Comparison of ENCODE assay signal across 8 cellular contexts in the genomic region with DNA sequence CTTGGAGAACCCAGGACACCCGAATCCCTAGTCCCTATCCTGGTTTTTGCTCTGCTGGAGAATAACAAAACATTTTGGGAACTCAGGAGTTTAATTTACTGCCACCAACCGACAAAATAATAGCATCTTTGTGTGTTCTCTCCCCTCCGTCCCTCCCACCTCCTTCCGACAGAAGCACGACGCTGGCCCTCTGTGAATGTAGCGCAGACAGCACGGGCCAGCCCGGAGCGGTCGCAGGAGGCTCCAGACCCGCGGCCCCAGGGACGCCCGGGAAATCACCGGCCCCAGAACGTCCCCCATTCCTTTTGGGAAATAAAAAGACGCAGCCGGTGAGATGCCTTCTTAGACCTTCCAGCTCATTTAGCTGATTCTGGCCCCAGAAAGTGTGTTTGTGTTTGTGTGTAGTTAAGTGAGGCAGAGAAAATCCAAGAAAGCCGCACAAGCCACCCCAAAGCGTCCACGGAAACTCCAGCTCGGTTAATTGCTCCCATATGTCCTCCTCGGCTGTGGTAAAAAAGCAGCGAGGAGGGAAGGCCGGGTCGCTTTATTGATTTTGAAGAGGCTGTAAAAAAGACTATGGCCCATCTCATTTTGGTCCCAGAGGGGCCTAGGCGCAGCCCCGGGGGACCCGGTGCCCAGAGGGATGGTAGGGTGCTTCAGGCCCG. TPM values are rescaled to one million over a fixed set of nuclear protein-coding genes. Genes with fewer than 3 reads are reported as not detected.
DNase-seq lines count a peak whose midpoint lies in the region; ATAC-seq lines count a peak whose summit lies in the region.

No MANE protein-coding gene starts in this region.

- H3K27ac ChIP-seq in trophoblast cell (ENCODE audit: low read depth, low read length) = peak overlapping the region; percentile 96

- peak overlapping the region; percentile 86 for H3K4me2 ChIP-seq in trophoblast cell (ENCODE audit: low read length)

- intact Hi-C loops in left cardiac atrium (cut with DNase I) = loop anchor here (5.0 to 10.0 kb wide), 2 partner anchors 63 to 149 kb away; no protein-coding TSS in a partner anchor

- peak overlapping the region; percentile 95 for H2AFZ ChIP-seq in trophoblast cell (ENCODE audit: insufficient read depth, low read length, poor library complexity)

- H3K4ac ChIP-seq in trophoblast cell (ENCODE audit: low read depth, low read length) = peak overlapping the region; percentile 86

- H4K12ac ChIP-seq in trophoblast cell (ENCODE audit: low read depth, low read length) = peak overlapping the region; percentile 85

- no peak overlapping the region for H3K23ac ChIP-seq in trophoblast cell (ENCODE audit: low read length)

- peak overlapping the region; percentile 86 for H4K91ac ChIP-seq in trophoblast cell (ENCODE audit: low read depth, low read length)

- H3K27me3 ChIP-seq in adipocyte (replicated peaks; ENCODE audit: control insufficient read depth, insufficient read depth, low read length) (no peaks in the 10 kb centered on the region), trophoblast cell (ENCODE audit: insufficient read depth, low read length) (no peaks in the 10 kb centered on the region)

- peak overlapping the region; percentile 42 for H2AK5ac ChIP-seq in trophoblast cell (ENCODE audit: low read length)

- peak overlapping the region; percentile 95 for H3K14ac ChIP-seq in trophoblast cell (ENCODE audit: low read length)

- H3K4me1 ChIP-seq in adipocyte (ENCODE audit: control insufficient read depth, insufficient read depth, low read length) (peaks cover 17% of the 10 kb centered on the region), trophoblast cell (ENCODE audit: control insufficient read depth in 1 of 2, insufficient read depth in 2 of 2, low read length in 2 of 2) (peaks cover 0 to 3% of the 10 kb centered on the region in 2 experiments)

- H3K9ac ChIP-seq in adipocyte (ENCODE audit: low read length) = peak overlapping the region; percentile 89
- H3K9ac ChIP-seq in trophoblast cell (ENCODE audit: low read length) = peak overlapping the region; percentile 88

- H3K4me3 ChIP-seq in adipocyte (ENCODE audit: low read length) (peak overlapping the region; percentile 94), trophoblast cell (ENCODE audit: low read depth, low read length) (peak overlapping the region; percentile 73)

- peak overlapping the region; percentile 91 for H3K18ac ChIP-seq in trophoblast cell (ENCODE audit: low read length)

- DNase-seq in EH (ENCODE audit: low read depth) (peak; percentile 84), HuH-7.5 (ENCODE audit: low spot score) (peak; percentile 37), adipocyte (ENCODE audit: low read depth) (peak; percentile 86), left cardiac atrium (peak; percentile 68), trophoblast cell (peak; percentile 33 to 59)

- H3K79me1 ChIP-seq in trophoblast cell (ENCODE audit: low read length) = peaks cover 20% of the 10 kb centered on the region

- peaks cover 19% of the 10 kb centered on the region for H3K79me2 ChIP-seq in trophoblast cell (ENCODE audit: control insufficient read depth, insufficient read depth, low read length, poor library complexity)

- H4K8ac ChIP-seq in trophoblast cell (ENCODE audit: low read depth, low read length) = peak overlapping the region; percentile 92

- ATAC-seq in left cardiac atrium (peak; percentile 60 to 69), HG02759 (IDR thresholded peaks at IDR 0.05; ENCODE audit: unreplicated experiment) (no peak), GM19324 (IDR thresholded peaks at IDR 0.05; ENCODE audit: low FRiP score, unreplicated experiment) (no peak), HG03045 (IDR thresholded peaks at IDR 0.05; ENCODE audit: unreplicated experiment) (no peak)

- H2BK5ac ChIP-seq in trophoblast cell (ENCODE audit: low read depth, low read length, poor library complexity) = peak overlapping the region; percentile 96

- H3K9me3 ChIP-seq in adipocyte (ENCODE audit: control insufficient read depth, low read length) (no peaks in the 10 kb centered on the region), trophoblast cell (ENCODE audit: insufficient read depth, low read depth, low read length) (no peaks in the 10 kb centered on the region)

- H3K36me3 ChIP-seq in adipocyte (ENCODE audit: control insufficient read depth, insufficient read depth, low read length, severe bottlenecking) (no peaks in the 10 kb centered on the region), trophoblast cell (ENCODE audit: control insufficient read depth in 1 of 2, insufficient read depth in 2 of 2, low read length in 2 of 2) (no peaks in the 10 kb centered on the region)

- H2BK120ac ChIP-seq in trophoblast cell (ENCODE audit: insufficient read depth, low read length, poor library complexity) = peak overlapping the region; percentile 95

- peak overlapping the region; percentile 63 for H2BK12ac ChIP-seq in trophoblast cell (ENCODE audit: low read length)

- WGBS in trophoblast cell (ENCODE audit: extremely low coverage, insufficient coverage, insufficient read length) = no CpG with 5 or more reads among the region's 31 CpGs

RNA-seq across cellular contexts. Expression of a gene that starts 0.6 kb away (rescaled TPM):
- 10 to 100 TPM; 38.6 to 80.7 TPM for total RNA-seq in left cardiac atrium
- 20.5 and 20.8 TPM in 2 replicates for polyA plus RNA-seq in trophoblast cell (2013)

Comparison
In these comparisons a context has a peak if more than half of its experiments do, and no peak if none do; other contexts are left out.
1. ATAC-seq: peak in left cardiac atrium (2 of 2); none in HG02759 (single experiment), GM19324 (single experiment) and HG03045 (single experiment).
2. Peak in every context shown above with its lines, with median percentiles within 50 percentile points of each other: DNase-seq.